Comparison of ENCODE assay signal across 28 cellular contexts in the genomic region with DNA sequence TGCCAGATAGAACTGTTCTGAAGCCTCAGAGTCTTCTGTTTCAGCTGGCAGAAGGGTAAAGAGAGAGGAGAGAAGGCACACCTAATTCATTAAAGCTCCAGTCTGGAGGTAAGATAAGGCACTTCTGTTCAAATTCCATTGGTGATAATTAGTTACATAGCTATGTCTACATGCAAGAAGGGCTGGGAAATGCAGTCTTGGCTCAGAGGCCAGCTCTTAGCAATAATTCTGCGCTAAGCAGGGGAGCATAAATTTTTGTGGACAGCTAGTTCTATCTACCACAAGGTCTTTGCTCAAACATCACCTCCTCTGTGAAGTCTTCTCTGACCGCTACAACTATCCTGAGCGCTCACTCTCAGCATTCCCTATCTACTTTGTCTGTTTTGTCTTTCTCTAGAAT. TPM values are rescaled to one million over a fixed set of nuclear protein-coding genes. Genes with fewer than 3 reads are reported as not detected.
"Had no signal": no experiment of that assay in that cellular context is flagged by ENCODE, and none has a peak within 500 bp of the region (broad histone marks: within the 10 kb centered on the region; RNA-seq: fewer than 3 reads in every experiment).

No MANE protein-coding gene starts in this region.

- H3K27ac Mint-ChIP-seq: stimulated activated effector memory CD8-positive, alpha-beta T cell treated with anti-CD3 and anti-CD28 coated beads, Interleukin-12 subunit alpha, Interleukin-12 subunit beta, amount 100 ng/mL, for 72 hours; stimulated activated memory B cell treated with anti-CD40 and anti-IgM and Interleukin-4, amounts not matched to agents 10 μg/mL and 1 μg/mL and 100 μg/mL, for 72 hours; stimulated activated naive B cell treated with anti-CD40 and anti-IgM and Interleukin-4, amounts not matched to agents 10 μg/mL and 1 μg/mL and 100 μg/mL, for 72 hours; stimulated activated naive CD8-positive, alpha-beta T cell treated with anti-CD3 and anti-CD28 coated beads, Interleukin-15, amount 100 ng/mL, for 72 hours; stimulated activated naive CD8-positive, alpha-beta T cell treated with anti-CD3 and anti-CD28 coated beads, Interleukin-15, Interleukin-2, amounts not matched to agents 100 ng/mL and 50 ng/mL, for 24 hours; type B pancreatic cell had no signal

- H3K36me3 Mint-ChIP-seq: stimulated activated effector memory CD8-positive, alpha-beta T cell treated with anti-CD3 and anti-CD28 coated beads, Interleukin-12 subunit alpha, Interleukin-12 subunit beta, amount 100 ng/mL, for 72 hours; stimulated activated memory B cell treated with anti-CD40 and anti-IgM and Interleukin-4, amounts not matched to agents 10 μg/mL and 1 μg/mL and 100 μg/mL, for 72 hours; stimulated activated naive B cell treated with anti-CD40 and anti-IgM and Interleukin-4, amounts not matched to agents 10 μg/mL and 1 μg/mL and 100 μg/mL, for 72 hours; type B pancreatic cell had no signal

- H3K4me3 ChIP-seq: stomach, testis, thoracic aorta, thyroid gland, tibial artery, tibial nerve, transverse colon, upper lobe of left lung, upper lobe of right lung, uterus, vagina had no signal

- H3K27me3 ChIP-seq: testis, thyroid gland, tibial nerve, transverse colon, upper lobe of left lung, upper lobe of right lung, uterus, vagina had no signal

- H3K4me1 ChIP-seq: stomach, testis, thyroid gland, tibial artery, tibial nerve, transverse colon, upper lobe of left lung, upper lobe of right lung, uterus, vagina had no signal

- H3K36me3 ChIP-seq: stomach, thoracic aorta, thyroid gland, tibial artery, tibial nerve, transverse colon, upper lobe of left lung, upper lobe of right lung, uterus, vagina had no signal

- H3K9me3 Mint-ChIP-seq: stimulated activated effector memory CD8-positive, alpha-beta T cell treated with anti-CD3 and anti-CD28 coated beads, Interleukin-12 subunit alpha, Interleukin-12 subunit beta, amount 100 ng/mL, for 72 hours; stimulated activated memory B cell treated with anti-CD40 and anti-IgM and Interleukin-4, amounts not matched to agents 10 μg/mL and 1 μg/mL and 100 μg/mL, for 72 hours; stimulated activated naive CD8-positive, alpha-beta T cell treated with anti-CD3 and anti-CD28 coated beads, Interleukin-15, amount 100 ng/mL, for 72 hours; stimulated activated naive CD8-positive, alpha-beta T cell treated with anti-CD3 and anti-CD28 coated beads, Interleukin-15, Interleukin-2, amounts not matched to agents 100 ng/mL and 50 ng/mL, for 24 hours; type B pancreatic cell had no signal

- DNase-seq: stimulated activated CD4-positive, alpha-beta T cell treated with anti-CD3 and anti-CD28 coated beads, Interleukin-2, amount 100 ng/mL, for 48 hours; stimulated activated CD4-positive, alpha-beta T cell treated with anti-CD3 and anti-CD28 coated beads, Interleukin-4, amount 100 ng/mL, for 1 hour; stimulated activated CD4-positive, alpha-beta T cell treated with anti-CD3 and anti-CD28 coated beads, Interleukin-4, amount 100 ng/mL, for 24 hours; stimulated activated CD4-positive, alpha-beta T cell treated with anti-CD3 and anti-CD28 coated beads, Interleukin-4, amount 100 ng/mL, for 4 hours; stimulated activated CD8-positive, alpha-beta memory T cell treated with anti-CD3 and anti-CD28 coated beads, Interleukin-4, amount 100 ng/mL, for 48 hours; stimulated activated naive B cell treated with anti-CD40 and anti-IgM and Interleukin-4, amounts not matched to agents 10 μg/mL and 1 μg/mL and 100 μg/mL, for 72 hours; stimulated activated naive CD4-positive, alpha-beta T cell; stimulated activated naive CD4-positive, alpha-beta T cell treated with Interleukin-2 at 50 U/mL for 16 hours; stimulated activated naive CD8-positive, alpha-beta T cell treated with anti-CD3 and anti-CD28 coated beads, Interleukin-15, amount 100 ng/mL, for 72 hours; stimulated activated naive CD8-positive, alpha-beta T cell treated with anti-CD3 and anti-CD28 coated beads, Interleukin-15, Interleukin-2, amounts not matched to agents 100 U/mL and 50 U/mL, for 24 hours; stomach; substantia nigra; testis; thyroid gland; tibial artery; transverse colon; trophoblast cell; upper lobe of left lung; upper lobe of right lung; uterus had no signal

- H3K27me3 Mint-ChIP-seq: type B pancreatic cell had no signal

- H3K9me3 ChIP-seq: testis, thoracic aorta, thyroid gland, tibial artery, tibial nerve, transverse colon, upper lobe of left lung, upper lobe of right lung, uterus, vagina had no signal

- H3K4me3 Mint-ChIP-seq: stimulated activated effector memory CD8-positive, alpha-beta T cell treated with anti-CD3 and anti-CD28 coated beads, Interleukin-12 subunit alpha, Interleukin-12 subunit beta, amount 100 ng/mL, for 72 hours; stimulated activated memory B cell treated with anti-CD40 and anti-IgM and Interleukin-4, amounts not matched to agents 10 μg/mL and 1 μg/mL and 100 μg/mL, for 72 hours; stimulated activated naive B cell treated with anti-CD40 and anti-IgM and Interleukin-4, amounts not matched to agents 10 μg/mL and 1 μg/mL and 100 μg/mL, for 72 hours; stimulated activated naive CD8-positive, alpha-beta T cell treated with anti-CD3 and anti-CD28 coated beads, Interleukin-15, amount 100 ng/mL, for 72 hours; stimulated activated naive CD8-positive, alpha-beta T cell treated with anti-CD3 and anti-CD28 coated beads, Interleukin-15, Interleukin-2, amounts not matched to agents 100 ng/mL and 50 ng/mL, for 24 hours; type B pancreatic cell had no signal

- FAIRE-seq: urothelium cell line had no signal

- ATAC-seq: stimulated activated effector memory CD8-positive, alpha-beta T cell treated with anti-CD3 and anti-CD28 coated beads, Interleukin-12 subunit alpha, Interleukin-12 subunit beta, amount 100 ng/mL, for 72 hours; stimulated activated memory B cell treated with anti-CD40 and anti-IgM and Interleukin-4, amounts not matched to agents 10 μg/mL and 1 μg/mL and 100 μg/mL, for 72 hours; stimulated activated naive B cell treated with anti-CD40 and anti-IgM and Interleukin-4, amounts not matched to agents 10 μg/mL and 1 μg/mL and 100 μg/mL, for 72 hours; stimulated activated naive CD8-positive, alpha-beta T cell treated with anti-CD3 and anti-CD28 coated beads, Interleukin-15, amount 100 ng/mL, for 72 hours; stimulated activated naive CD8-positive, alpha-beta T cell treated with anti-CD3 and anti-CD28 coated beads, Interleukin-15, Interleukin-2, amounts not matched to agents 100 U/mL and 50 U/mL, for 24 hours; upper lobe of right lung had no signal

- H3K4me1 Mint-ChIP-seq: stimulated activated effector memory CD8-positive, alpha-beta T cell treated with anti-CD3 and anti-CD28 coated beads, Interleukin-12 subunit alpha, Interleukin-12 subunit beta, amount 100 ng/mL, for 72 hours; stimulated activated memory B cell treated with anti-CD40 and anti-IgM and Interleukin-4, amounts not matched to agents 10 μg/mL and 1 μg/mL and 100 μg/mL, for 72 hours; stimulated activated naive B cell treated with anti-CD40 and anti-IgM and Interleukin-4, amounts not matched to agents 10 μg/mL and 1 μg/mL and 100 μg/mL, for 72 hours; stimulated activated naive CD8-positive, alpha-beta T cell treated with anti-CD3 and anti-CD28 coated beads, Interleukin-15, amount 100 ng/mL, for 72 hours had no signal

- H3K27ac ChIP-seq: stomach, testis, thoracic aorta, thyroid gland, tibial artery, tibial nerve, transverse colon, upper lobe of left lung, upper lobe of right lung, uterus, vagina had no signal

RNA-seq across cellular contexts. Expression of a gene that starts 14.3 kb away (rescaled TPM):
- total RNA-seq: thoracic aorta had no signal
